ENCODE assay signal across 22 cellular contexts in genomic region chr4:53990641-53991040, GRCh38.
"Had no signal": no experiment of that assay in that cellular context is flagged by ENCODE, and none has a peak within 500 bp of the region (broad histone marks: within the 10 kb centered on the region; RNA-seq: fewer than 3 reads in every experiment).

No MANE protein-coding gene starts in this region.

- ATAC-seq: activated CD4-positive, CD25-positive, alpha-beta regulatory T cell treated with anti-CD3 and anti-CD28 coated beads, Interleukin-2, amount 50 U/mL, for 24 hours; activated T-helper 17 cell treated with anti-CD3 and anti-CD28 coated beads, Interleukin-2, amount 50 U/mL, for 72 hours; gastroesophageal sphincter; left ventricle myocardium superior; mucosa of descending colon; stimulated activated naive CD8-positive, alpha-beta T cell treated with anti-CD3 and anti-CD28 coated beads, Interleukin-15, Interleukin-2, amounts not matched to agents 100 U/mL and 50 U/mL, for 24 hours had no signal

- H3K4me2 ChIP-seq: hepatocyte had no signal

- DNase-seq: activated CD4-positive, alpha-beta memory T cell treated with anti-CD3 and anti-CD28 coated beads for 36 hours; activated CD4-positive, alpha-beta T cell treated with anti-CD3 and anti-CD28 coated beads for 48 hours; activated CD8-positive, alpha-beta memory T cell treated with anti-CD3 and anti-CD28 coated beads, Interleukin-2, amount 50 U/mL, for 4 hours; activated gamma-delta T cell treated with Interleukin-2 at 50 U/mL for 16 hours; activated naive CD4-positive, alpha-beta T cell treated with anti-CD3 and anti-CD28 coated beads, Interleukin-2, amount 50 U/mL, for 16 hours; activated T-cell treated with anti-CD3 and anti-CD28 coated beads, Interleukin-2, amount 50 U/mL, for 1 hour; cortex of kidney; esophagus squamous epithelium; islet precursor cell; left cardiac atrium; left ventricle myocardium superior; mucosa of descending colon; right lobe of liver; stimulated activated CD4-positive, alpha-beta T cell treated with anti-CD3 and anti-CD28 coated beads, Interleukin-12 subunit alpha, Interleukin-12 subunit beta, amount 100 ng/mL, for 4 hours; stimulated activated CD4-positive, alpha-beta T cell treated with anti-CD3 and anti-CD28 coated beads, Interleukin-4, amount 100 ng/mL, for 1 hour; stimulated activated naive CD8-positive, alpha-beta T cell treated with anti-CD3 and anti-CD28 coated beads, Interleukin-15, Interleukin-2, amounts not matched to agents 100 U/mL and 50 U/mL, for 24 hours; testis had no signal

- H3K27ac ChIP-seq: gastroesophageal sphincter, hepatocyte, right lobe of liver, testis, VCaP had no signal

- H3K27me3 ChIP-seq: esophagus squamous epithelium, gastroesophageal sphincter, hepatocyte, right lobe of liver, testis had no signal

- H3K9me3 ChIP-seq: esophagus squamous epithelium, gastroesophageal sphincter, mucosa of descending colon, right lobe of liver, testis had no signal

- H2AFZ ChIP-seq: hepatocyte had no signal

- H3K4me1 ChIP-seq: right lobe of liver had no signal

- H3K36me3 ChIP-seq: esophagus squamous epithelium, gastroesophageal sphincter, right lobe of liver had no signal

- H3K4me3 ChIP-seq: esophagus squamous epithelium, gastroesophageal sphincter, hepatocyte, mucosa of descending colon, right lobe of liver, testis had no signal

- H3K79me2 ChIP-seq: hepatocyte had no signal
